Comparison of ENCODE assay signal across 24 cellular contexts in genomic region chr3:171497546-171497945, GRCh38.
"Had no signal": no experiment of that assay in that cellular context is flagged by ENCODE, and none has a peak within 500 bp of the region (broad histone marks: within the 10 kb centered on the region; RNA-seq: fewer than 3 reads in every experiment).

No MANE protein-coding gene starts in this region.

- H3K36me3 Mint-ChIP-seq: activated naive CD4-positive, alpha-beta T cell treated with anti-CD3 and anti-CD28 coated beads, Interleukin-2, amount 50 U/mL, for 24 hours; WTC11 had no signal

- ATAC-seq: activated CD8-positive, alpha-beta memory T cell treated with anti-CD3 and anti-CD28 coated beads, Interleukin-2, amount 10 ng/mL, durations not matched to agents 7 days and 5 days; Panc1; WTC11 had no signal

- H3K4me1 ChIP-seq: breast epithelium had no signal

- DNase-seq: activated CD4-positive, alpha-beta T cell treated with anti-CD3 and anti-CD28 coated beads, Interleukin-2, amount 50 U/mL, for 48 hours; activated CD4-positive, CD25-positive, alpha-beta regulatory T cell treated with anti-CD3 and anti-CD28 coated beads, Interleukin-2, amount 50 U/mL, for 72 hours; activated CD8-positive, alpha-beta memory T cell treated with anti-CD3 and anti-CD28 coated beads, Interleukin-2, amount 10 ng/mL, durations not matched to agents 7 days and 5 days; activated effector memory CD4-positive, alpha-beta T cell treated with Interleukin-2 at 50 U/mL for 16 hours; activated naive CD4-positive, alpha-beta T cell; activated T-cell treated with anti-CD3 and anti-CD28 coated beads, Interleukin-2, amount 50 U/mL, for 24 hours; aorta; Karpas-422; NCI-H1930; NCI-H2107; NCI-H2227 treated with DMSO at 0.1 percent for 48 hours; NCI-H526 treated with DMSO at 0.1 percent for 48 hours; NK-92 treated with Interleukin-12 subunit alpha and Interleukin-12 subunit beta, amount 100 ng/mL, for 24 hours; OCI-M1; RPMI8226; SHP77 had no signal

- H3K27ac ChIP-seq: breast epithelium had no signal

- H3K27me3 ChIP-seq: breast epithelium had no signal

- H3K27ac Mint-ChIP-seq: activated CD4-positive, alpha-beta T cell treated with anti-CD3 and anti-CD28 coated beads, Interleukin-2, amount 10 ng/mL, durations not matched to agents 24 days and 14 days; activated CD8-positive, alpha-beta memory T cell treated with anti-CD3 and anti-CD28 coated beads, Interleukin-2, amount 10 ng/mL, durations not matched to agents 7 days and 5 days; activated naive CD4-positive, alpha-beta T cell treated with anti-CD3 and anti-CD28 coated beads, Interleukin-2, amount 50 U/mL, for 24 hours; activated T-cell treated with anti-CD3 and anti-CD28 coated beads, Interleukin-2, amount 50 U/mL, for 24 hours; activated T-helper 1 cell treated with anti-CD3 and anti-CD28 coated beads, Interleukin-12 subunit alpha, Interleukin-12 subunit beta, Interleukin-2, Interleukin-4 antibody, amounts not matched to agents 30 ng/mL and 10 ng/mL and 1 ng/mL, durations not matched to agents 14 hours and 24 hours and 36 hours; T-helper 1 cell treated with Interleukin-12 subunit alpha and Interleukin-12 subunit beta and Interleukin-4 antibody, amounts not matched to agents 30 μg/mL and 1 μg/mL, for 36 hours; WTC11 had no signal

- H3K9me3 ChIP-seq: breast epithelium had no signal

- H3K9me3 Mint-ChIP-seq: activated naive CD4-positive, alpha-beta T cell treated with anti-CD3 and anti-CD28 coated beads, Interleukin-2, amount 50 U/mL, for 24 hours; central memory CD8-positive, alpha-beta T cell; T-helper 1 cell treated with Interleukin-12 subunit alpha and Interleukin-12 subunit beta and Interleukin-4 antibody, amounts not matched to agents 30 μg/mL and 1 μg/mL, for 36 hours; WTC11 had no signal

- H3K4me3 Mint-ChIP-seq: activated CD4-positive, alpha-beta T cell treated with anti-CD3 and anti-CD28 coated beads, Interleukin-2, amount 10 ng/mL, durations not matched to agents 24 days and 14 days; activated CD8-positive, alpha-beta memory T cell treated with anti-CD3 and anti-CD28 coated beads, Interleukin-2, amount 10 ng/mL, durations not matched to agents 7 days and 5 days; activated naive CD4-positive, alpha-beta T cell treated with anti-CD3 and anti-CD28 coated beads, Interleukin-2, amount 50 U/mL, for 24 hours; activated T-cell treated with anti-CD3 and anti-CD28 coated beads, Interleukin-2, amount 50 U/mL, for 24 hours; activated T-helper 1 cell treated with anti-CD3 and anti-CD28 coated beads, Interleukin-12 subunit alpha, Interleukin-12 subunit beta, Interleukin-2, Interleukin-4 antibody, amounts not matched to agents 30 ng/mL and 10 ng/mL and 1 ng/mL, durations not matched to agents 14 hours and 24 hours and 36 hours; central memory CD8-positive, alpha-beta T cell; T-helper 1 cell treated with Interleukin-12 subunit alpha and Interleukin-12 subunit beta and Interleukin-4 antibody, amounts not matched to agents 30 μg/mL and 1 μg/mL, for 36 hours; WTC11 had no signal

- H3K36me3 ChIP-seq: breast epithelium had no signal

- H3K27me3 Mint-ChIP-seq: activated CD4-positive, alpha-beta T cell treated with anti-CD3 and anti-CD28 coated beads, Interleukin-2, amount 10 ng/mL, durations not matched to agents 24 days and 14 days; activated CD8-positive, alpha-beta memory T cell treated with anti-CD3 and anti-CD28 coated beads, Interleukin-2, amount 10 ng/mL, durations not matched to agents 7 days and 5 days; activated naive CD4-positive, alpha-beta T cell treated with anti-CD3 and anti-CD28 coated beads, Interleukin-2, amount 50 U/mL, for 24 hours; activated T-cell treated with anti-CD3 and anti-CD28 coated beads, Interleukin-2, amount 50 U/mL, for 24 hours; central memory CD8-positive, alpha-beta T cell had no signal

- H3K4me3 ChIP-seq: breast epithelium had no signal
